ENCODE assay signal across 15 cellular contexts in genomic region chr4:174334628-174335027, GRCh38. TPM values are rescaled to one million over a fixed set of nuclear protein-coding genes. Genes with fewer than 3 reads are reported as not detected.
DNase-seq lines count a peak whose midpoint lies in the region; ATAC-seq and FAIRE-seq lines count a peak whose summit lies in the region.
"Had no signal": no experiment of that assay in that cellular context is flagged by ENCODE, and none has a peak within 500 bp of the region (broad histone marks: within the 10 kb centered on the region; RNA-seq: fewer than 3 reads in every experiment).

No MANE protein-coding gene starts in this region.

- no peaks in the 10 kb centered on the region for H3K27me3 ChIP-seq in GM23248 (replicated peaks; ENCODE audit: insufficient read depth)

- no peak overlapping the region for H3K4me2 ChIP-seq in GM23248 (ENCODE audit: unreplicated experiment)

- H3K36me3 ChIP-seq in GM23248 (ENCODE audit: low read depth), result no peaks in the 10 kb centered on the region

- no peak overlapping the region for H3K9ac ChIP-seq in GM23248

- H3K27ac ChIP-seq in GM23248, result no peak overlapping the region

- H3K9me3 ChIP-seq in GM23248 (ENCODE audit: low read depth), result no peaks in the 10 kb centered on the region

- no peak overlapping the region for H2AFZ ChIP-seq in GM23248

- FAIRE-seq in GM19239 (lab: Jason Lieb, UNC), result peak; percentile 78

- DNase-seq in GM19239 (ENCODE audit: insufficient read length, low spot score) (peak; percentile 8), GM23248 (no peak), nucleus accumbens (lab: John Stamatoyannopoulos, UW) (no peak), GDM1 (lab: John Stamatoyannopoulos, UW) (no peak), activated T-cell treated with anti-CD3 and anti-CD28 coated beads for 4 hours (no peak)
- DNase-seq in stimulated activated effector memory CD8-positive, alpha-beta T cell treated with anti-CD3 and anti-CD28 coated beads, Interleukin-12 subunit alpha, Interleukin-12 subunit beta, amount 100 ng/mL, for 72 hours (ENCODE audit: low spot score in 2 of 2), result no peak
- DNase-seq: activated CD4-positive, alpha-beta T cell treated with anti-CD3 and anti-CD28 coated beads for 4 hours; activated naive CD4-positive, alpha-beta T cell treated with Interleukin-2 at 50 U/mL for 16 hours; head of caudate nucleus; Kasumi-1; NCI-H510A; SIG-M5 had no signal

- no peak overlapping the region for H3K27ac Mint-ChIP-seq in stimulated activated effector memory CD8-positive, alpha-beta T cell treated with anti-CD3 and anti-CD28 coated beads, Interleukin-12 subunit alpha, Interleukin-12 subunit beta, amount 100 ng/mL, for 72 hours
- H3K27ac Mint-ChIP-seq: dendritic cell treated with granulocyte-macrophage colony-stimulating factor and Interleukin-4, amounts not matched to agents 40 ng/mL and 50 ng/mL, for 4 days had no signal

- H3K4me1 ChIP-seq in GM23248 (ENCODE audit: insufficient read depth), result no peaks in the 10 kb centered on the region

- H3F3A ChIP-seq in GM23248 (ENCODE audit: insufficient read depth), result no peaks in the 10 kb centered on the region

- no peaks in the 10 kb centered on the region for H3K9me3 Mint-ChIP-seq in stimulated activated effector memory CD8-positive, alpha-beta T cell treated with anti-CD3 and anti-CD28 coated beads, Interleukin-12 subunit alpha, Interleukin-12 subunit beta, amount 100 ng/mL, for 72 hours
- H3K9me3 Mint-ChIP-seq: dendritic cell treated with granulocyte-macrophage colony-stimulating factor and Interleukin-4, amounts not matched to agents 40 ng/mL and 50 ng/mL, for 4 days had no signal

- H3K4me3 Mint-ChIP-seq in stimulated activated effector memory CD8-positive, alpha-beta T cell treated with anti-CD3 and anti-CD28 coated beads, Interleukin-12 subunit alpha, Interleukin-12 subunit beta, amount 100 ng/mL, for 72 hours, result no peak overlapping the region
- H3K4me3 Mint-ChIP-seq: dendritic cell treated with granulocyte-macrophage colony-stimulating factor and Interleukin-4, amounts not matched to agents 40 ng/mL and 50 ng/mL, for 4 days had no signal

- H3K4me3 ChIP-seq in GM23248, result no peak overlapping the region

- in situ Hi-C loops in GM23248 (cut with MboI), result no loop called here

- ATAC-seq in HG02588 (IDR thresholded peaks at IDR 0.05; ENCODE audit: unreplicated experiment) (peak; percentile 99), HG03342 (IDR thresholded peaks at IDR 0.05; ENCODE audit: unreplicated experiment) (peak; percentile 91)
- ATAC-seq in stimulated activated effector memory CD8-positive, alpha-beta T cell treated with anti-CD3 and anti-CD28 coated beads, Interleukin-12 subunit alpha, Interleukin-12 subunit beta, amount 100 ng/mL, for 72 hours, result peak; percentile 82

- peaks cover 4% of the 10 kb centered on the region for H3K36me3 Mint-ChIP-seq in stimulated activated effector memory CD8-positive, alpha-beta T cell treated with anti-CD3 and anti-CD28 coated beads, Interleukin-12 subunit alpha, Interleukin-12 subunit beta, amount 100 ng/mL, for 72 hours

- no peaks in the 10 kb centered on the region for H4K20me1 ChIP-seq in GM23248 (ENCODE audit: insufficient read depth)

- no peaks in the 10 kb centered on the region for H3K9me2 ChIP-seq in GM23248 (ENCODE audit: insufficient read depth)

- no peaks in the 10 kb centered on the region for H3K4me1 Mint-ChIP-seq in stimulated activated effector memory CD8-positive, alpha-beta T cell treated with anti-CD3 and anti-CD28 coated beads, Interleukin-12 subunit alpha, Interleukin-12 subunit beta, amount 100 ng/mL, for 72 hours

- H3K79me2 ChIP-seq in GM23248 (ENCODE audit: insufficient read depth), result no peaks in the 10 kb centered on the region

- 90 to 95% methylated on average over 3 of the region's 3 CpGs for WGBS in GM23248 (ENCODE audit: low coverage in 1 of 2, low lambda C conversion rate in 2 of 2, missing lambda C conversion rate in 2 of 2), 2 experiments

RNA-seq across cellular contexts. Expression of gene CEP44, which starts 50.9 kb away (rescaled TPM):
- 8.1 and 17.6 TPM in 2 replicates for total RNA-seq in GM23248 (2014; rRNA removed; shearing (Covaris generic))
- 6.0 and 6.1 TPM in 2 replicates for polyA plus RNA-seq in GM23248 (2016; fragmentation: Nextera tagmentation; extraction: Ambion mirVana)

RNA-seq across cellular contexts. Expression of gene FBXO8, which starts 51.2 kb away (rescaled TPM):
- total RNA-seq in GM23248 (2014; rRNA removed; shearing (Covaris generic)), result 25.9 and 27.7 TPM in 2 replicates
- polyA plus RNA-seq in GM23248 (2016; fragmentation: Nextera tagmentation; extraction: Ambion mirVana), result 23.1 and 26.7 TPM in 2 replicates
